In the genomic region with DNA sequence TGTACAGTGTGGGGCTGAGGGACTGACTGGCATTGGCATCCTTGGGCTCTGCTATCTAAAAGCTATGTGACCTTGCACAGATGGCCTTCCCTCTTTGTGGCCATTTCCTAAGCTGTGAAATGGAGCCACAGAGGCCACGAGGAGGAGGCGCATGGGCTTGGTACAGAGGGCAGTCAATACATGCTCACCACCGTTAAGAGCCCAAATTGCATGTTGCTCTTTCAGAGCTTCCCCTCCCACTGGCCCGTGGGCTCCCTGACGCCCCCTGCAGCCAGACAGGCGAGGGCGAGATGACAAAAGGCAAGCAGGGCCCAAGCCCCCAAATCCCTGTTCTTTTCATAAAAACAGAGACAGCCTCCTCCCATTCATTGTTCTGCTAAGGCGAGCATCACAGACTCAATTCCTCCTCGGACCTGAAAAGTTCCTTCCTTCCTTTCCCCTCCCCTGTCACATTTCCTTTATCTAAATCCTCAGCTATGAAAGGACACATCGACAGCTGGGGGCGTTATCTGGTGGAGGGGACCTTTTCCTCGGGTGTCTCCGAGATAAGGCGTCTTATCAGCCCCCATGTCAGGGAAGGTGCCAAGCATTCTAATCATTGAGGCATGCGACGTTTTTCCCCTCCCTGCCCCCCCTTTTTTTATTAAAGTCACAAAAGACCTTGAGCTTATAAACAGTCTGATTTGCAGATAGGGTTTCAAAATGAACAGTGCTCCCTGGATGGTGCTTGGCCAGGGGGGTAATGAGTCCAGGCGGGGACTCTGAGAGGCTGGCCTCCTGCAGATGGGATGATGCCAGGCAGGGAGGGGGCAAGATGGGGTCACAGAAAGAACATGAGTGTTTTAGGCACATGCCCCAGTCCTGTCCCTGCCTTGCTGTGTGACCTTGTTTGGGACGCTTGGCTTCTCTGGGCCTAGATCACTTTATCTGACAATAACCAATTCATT, we compare ENCODE assay signal across 9 cellular contexts. TPM values are rescaled to one million over a fixed set of nuclear protein-coding genes. Genes with fewer than 3 reads are reported as not detected.
DNase-seq lines count a peak whose midpoint lies in the region; ATAC-seq, FAIRE-seq and TF ChIP-seq lines count a peak whose summit lies in the region.
"Had no signal": no experiment of that assay in that cellular context is flagged by ENCODE, and none has a peak within 500 bp of the region (broad histone marks: within the 10 kb centered on the region; RNA-seq: fewer than 3 reads in every experiment).

No MANE protein-coding gene starts in this region.

- no peaks in the 10 kb centered on the region for H3K36me3 ChIP-seq in H7 (replicated peaks; ENCODE audit: control insufficient read depth, insufficient read depth, low read length)
- no peaks in the 10 kb centered on the region for H3K36me3 ChIP-seq in GM12878 (ENCODE audit: control insufficient read depth in 2 of 2, insufficient read depth in 2 of 2, low read length in 1 of 2)
- H3K36me3 ChIP-seq in right lobe of liver, result no peaks in the 10 kb centered on the region

- FAIRE-seq in GM12878 (lab: Jason Lieb, UNC), result no peak
- FAIRE-seq: GM12891 had no signal

- RAD21 ChIA-PET in GM12878 (lab: Charles Lee; ENCODE audit: unreplicated experiment), result no interaction called here

- H3K9ac ChIP-seq in GM12878 (ENCODE audit: control insufficient read depth, insufficient read depth, low read length), result no peak overlapping the region

- CTCF ChIA-PET in GM12878 (lab: Yijun Ruan, JAX), result interaction anchor here (0.7 to 2.3 kb wide), 2 partner anchors 36 to 142 kb away, joined by 4 to 11 read pairs; no protein-coding TSS in a partner anchor

- H3K79me2 ChIP-seq in GM12878 (ENCODE audit: control insufficient read depth, insufficient read depth, low read length), result no peaks in the 10 kb centered on the region

- H3K27me3 ChIP-seq in H7 (ENCODE audit: control insufficient read depth, insufficient read depth, low read length) (no peaks in the 10 kb centered on the region), GM12878 (replicated peaks in 1 of 2; ENCODE audit: control insufficient read depth in 2 of 2, insufficient read depth in 2 of 2, low read length in 1 of 2) (no peaks in the 10 kb centered on the region; a peak in 3 of 4 replicates), right lobe of liver (no peaks in the 10 kb centered on the region)

- no peak overlapping the region for H3K4me2 ChIP-seq in GM12878 (ENCODE audit: control insufficient read depth, insufficient read depth)

- intact Hi-C loops in GM12878 (cut with micrococcal nuclease; ENCODE audit: unreplicated experiment) (no loop called here), right lobe of liver (cut with DNase I) (no loop called here)

- no peak overlapping the region for H3K27ac ChIP-seq in GM12878 (ENCODE audit: control insufficient read depth, insufficient read depth)
- H3K27ac ChIP-seq in right lobe of liver, result no peak overlapping the region

- no peaks in the 10 kb centered on the region for H4K20me1 ChIP-seq in GM12878 (ENCODE audit: control insufficient read depth, insufficient read depth)

- SMC1A ChIA-PET in GM12878 (lab: Charles Lee; ENCODE audit: uncharacterized antibody, unreplicated experiment), result no interaction called here

- TF ChIP-seq POLR2A in GM12878 (IDR thresholded peaks at IDR 0.05; ENCODE audit: low read depth, low read length) (no peak), right lobe of liver (IDR thresholded peaks at IDR 0.05) (no peak)

- in situ Hi-C loops in GM12878 (cut with MboI), result no loop called here

- POLR2A ChIA-PET in GM12878 (lab: Charles Lee), result interaction anchor here (0.5 to 0.6 kb wide), 2 partner anchors 71 to 1870 kb away, joined by 3 to 8 read pairs; no protein-coding TSS in a partner anchor

- no TSS peak for BruUV-seq in GM12878 (replicated peaks; lab: Mats Ljungman, UMichigan)

- no peaks in the 10 kb centered on the region for H3K9me3 ChIP-seq in GM12878 (replicated peaks; ENCODE audit: control insufficient read depth, insufficient read depth, low read length)
- H3K9me3 ChIP-seq in right lobe of liver, result no peaks in the 10 kb centered on the region

- H3K4me1 ChIP-seq in GM12878 (ENCODE audit: control insufficient read depth, insufficient read depth, low read length) (no peaks in the 10 kb centered on the region), right lobe of liver (peaks cover 0 to 46% (median 22%) of the 10 kb centered on the region in 4 donors)

- no peak overlapping the region for H2AFZ ChIP-seq in GM12878 (ENCODE audit: control insufficient read depth, low read depth, low read length)

- peak in 2 of 3 experiments; percentile 22 to 35; a peak in 3 of 6 replicates for TF ChIP-seq CTCF in GM12878 (IDR thresholded peaks at IDR 0.05 in 2 of 3, conservative IDR thresholded peaks at IDR 0.05 in 1 of 3; ENCODE audit: control insufficient read depth in 2 of 3, extremely low read depth in 1 of 3, insufficient read depth in 1 of 3, low read depth in 3 of 3, low read length in 3 of 3)
- no peak for TF ChIP-seq CTCF in right lobe of liver (IDR thresholded peaks at IDR 0.05)

- WGBS in GM12878 (ENCODE audit: insufficient coverage, insufficient replicate concordance, low lambda C conversion rate, missing lambda C conversion rate), result 15% methylated on average over 18 of the region's 18 CpGs
- 28% methylated on average over 13 of the region's 18 CpGs for WGBS in right lobe of liver (ENCODE audit: insufficient coverage, low coverage, low lambda C conversion rate, missing lambda C conversion rate)

- peak; percentile 40 for DNase-seq in CMK (ENCODE audit: low read depth)
- DNase-seq in H7, result peak; percentile 90
- DNase-seq in GM12878 (ENCODE audit: low read depth, low spot score), result no peak
- peak; percentile 3 to 34 (median 34) for DNase-seq in right lobe of liver
- no peak for DNase-seq in T-helper 9 cell
- DNase-seq in LoVo (ENCODE audit: low spot score), result no peak
- DNase-seq in GF-D8 (lab: John Stamatoyannopoulos, UW), result no peak
- no peak for DNase-seq in cortex of kidney (lab: John Stamatoyannopoulos, UW)

- H3K4me3 ChIP-seq in H7 (ENCODE audit: insufficient read depth, low read depth, low read length) (no peak overlapping the region), GM12878 (no peak overlapping the region), right lobe of liver (no peak overlapping the region)

- no peak for TF ChIP-seq EP300 in GM12878 (IDR thresholded peaks at IDR 0.05; ENCODE audit: borderline replicate concordance in 1 of 2, control insufficient read depth in 1 of 2, low read depth in 2 of 2, low read length in 2 of 2)

- 0 out of 2 replicates have a peak, but pooled peaks have one; percentile 6 for TF ChIP-seq RAD21 in GM12878 (IDR thresholded peaks at IDR 0.05; ENCODE audit: insufficient read depth, low read depth, low read length)

- ATAC-seq in GM12878 (peak; percentile 34; the same call in 2 of the 3 replicates), right lobe of liver (no peak)

TF ChIP-seq in GM12878, 131 proteins besides CTCF, POLR2A, EP300 and RAD21 (continues in another document):
- no peak for TF ChIP-seq KLF5 (IDR thresholded peaks at IDR 0.05; ENCODE audit: partially characterized antibody)
- TF ChIP-seq, protein P1, sequence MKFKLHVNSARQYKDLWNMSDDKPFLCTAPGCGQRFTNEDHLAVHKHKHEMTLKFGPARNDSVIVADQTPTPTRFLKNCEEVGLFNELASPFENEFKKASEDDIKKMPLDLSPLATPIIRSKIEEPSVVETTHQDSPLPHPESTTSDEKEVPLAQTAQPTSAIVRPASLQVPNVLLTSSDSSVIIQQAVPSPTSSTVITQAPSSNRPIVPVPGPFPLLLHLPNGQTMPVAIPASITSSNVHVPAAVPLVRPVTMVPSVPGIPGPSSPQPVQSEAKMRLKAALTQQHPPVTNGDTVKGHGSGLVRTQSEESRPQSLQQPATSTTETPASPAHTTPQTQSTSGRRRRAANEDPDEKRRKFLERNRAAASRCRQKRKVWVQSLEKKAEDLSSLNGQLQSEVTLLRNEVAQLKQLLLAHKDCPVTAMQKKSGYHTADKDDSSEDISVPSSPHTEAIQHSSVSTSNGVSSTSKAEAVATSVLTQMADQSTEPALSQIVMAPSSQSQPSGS (IDR thresholded peaks at IDR 0.05; ENCODE audit: low read length), result no peak
- TF ChIP-seq SIX5 (IDR thresholded peaks at IDR 0.05; ENCODE audit: low read depth, low read length, severe bottlenecking), result no peak
- TF ChIP-seq KDM1A (IDR thresholded peaks at IDR 0.05; ENCODE audit: borderline replicate concordance), result no peak
- TF ChIP-seq SMAD5 (IDR thresholded peaks at IDR 0.05; ENCODE audit: low read depth), result no peak

RNA-seq across cellular contexts. Expression of gene FAM222A, which starts 26.4 kb away (rescaled TPM):
- 2.5 and 3.7 TPM in 2 replicates for total RNA-seq in H7 (2014; rRNA removed; shearing (Covaris generic))
- 0.32 TPM in 1 of 2 replicates, not detected in the other for total RNA-seq in GM12878 (2013; cell fraction: nucleolus; rRNA removed)
- total RNA-seq in GM12878 (2014; rRNA removed), result 0.05 and 0.28 TPM in 2 replicates
- 0.09 TPM in 1 of 2 replicates, not detected in the other for total RNA-seq in GM12878 (2014; rRNA removed; fragmentation: Illumina TruSeq; extraction: Trizol)
- 0.37 and 0.49 TPM in 2 replicates for total RNA-seq in GM12878 (2021)
- polyA plus RNA-seq in GM12878 (2011; ENCODE audit: low read depth), result not detected
- 0.06 and 0.14 TPM in 2 replicates for polyA plus RNA-seq in GM12878 (2011; rRNA removed)
- 0.16 and 0.17 TPM in 2 replicates for polyA plus RNA-seq in GM12878 (2011; cell fraction: cytosol; rRNA removed)
- polyA plus RNA-seq in GM12878 (2011; cell fraction: nucleus; rRNA removed), result 0.12 and 0.22 TPM in 2 replicates
- 0.09 and 0.13 TPM in 2 replicates for polyA plus RNA-seq in GM12878 (2012)
- polyA plus RNA-seq in GM12878 (2014; fragmentation: Illumina TruSeq; extraction: Trizol), result 0.06 TPM in 1 of 2 replicates, not detected in the other
- polyA plus RNA-seq in GM12878 (2014; fragmentation: Nextera tagmentation; extraction: Ambion mirVana), result under 1 TPM in 1 of 2 experiments, not detected in 1; 0.04 TPM
- 0.04 and 0.38 TPM in 2 replicates for polyA plus RNA-seq in GM12878 (2014; rRNA removed)
- not detected for polyA plus RNA-seq in GM12878 (2016; fragmentation: Nextera tagmentation; extraction: Ambion mirVana)
- 0.10 TPM in 1 of 2 replicates, not detected in the other for polyA minus RNA-seq in GM12878 (2011; rRNA and poly(A)+ RNA removed)
- polyA minus RNA-seq in GM12878 (2011; cell fraction: cytosol; rRNA and poly(A)+ RNA removed), result 1.0 TPM in 1 of 2 replicates, not detected in the other
- 0.12 and 0.38 TPM in 2 replicates for polyA minus RNA-seq in GM12878 (2011; cell fraction: nucleus; rRNA and poly(A)+ RNA removed)
- 1 to 10 TPM in 5 of 6 experiments, under 1 TPM in 1; 0.34 to 4.3 (median 1.2) TPM for total RNA-seq in right lobe of liver

Comparison
In these comparisons a context has a peak if more than half of its experiments do, and no peak if none do; other contexts are left out.
1. DNase-seq: peak in CMK (single experiment), H7 (single experiment) and right lobe of liver (3 of 3); none in GM12878 (single experiment), T-helper 9 cell (single experiment), LoVo (single experiment), GF-D8 (single experiment) and cortex of kidney (single experiment).
2. CTCF ChIP-seq: peak in GM12878 (2 of 3); none in right lobe of liver (0 of 4).